13 cellular contexts compared by ENCODE assay signal in genomic region chr11:1244557-1244956, GRCh38. TPM values are rescaled to one million over a fixed set of nuclear protein-coding genes. Genes with fewer than 3 reads are reported as not detected.
DNase-seq lines count a peak whose midpoint lies in the region; ATAC-seq and TF ChIP-seq lines count a peak whose summit lies in the region.
"Not testable (repeated sequence)": the region's sequence is repeated elsewhere in the genome, so short reads cannot be mapped to it uniquely, and the experiment has no call there.
"Had no signal": no experiment of that assay in that cellular context is flagged by ENCODE, and none has a peak within 500 bp of the region (broad histone marks: within the 10 kb centered on the region; RNA-seq: fewer than 3 reads in every experiment).

No MANE protein-coding gene starts in this region.

- POLR2A ChIA-PET in HEK293 (lab: Yijun Ruan, JAX); activated CD4-positive, alpha-beta T cell treated with anti-CD3 and anti-CD28 coated beads, Interleukin-2, amount 10 ng/mL, durations not matched to agents 7 days and 5 days (lab: Charles Lee): not testable (repeated sequence)

- H3K9me3 Mint-ChIP-seq in activated CD4-positive, alpha-beta T cell treated with anti-CD3 and anti-CD28 coated beads, Interleukin-2, amount 10 ng/mL, durations not matched to agents 7 days and 5 days: not testable (repeated sequence)

- H3K4me3 Mint-ChIP-seq in activated CD4-positive, alpha-beta T cell treated with anti-CD3 and anti-CD28 coated beads, Interleukin-2, amount 10 ng/mL, durations not matched to agents 7 days and 5 days: not testable (repeated sequence)

- not testable (repeated sequence) for DNase-seq in activated CD4-positive, alpha-beta T cell treated with anti-CD3 and anti-CD28 coated beads, Interleukin-2, amount 10 ng/mL, durations not matched to agents 7 days and 5 days
- DNase-seq in Right ventricle myocardium inferior (ENCODE audit: missing footprints): peak; percentile 27

- not testable (repeated sequence) for H3K4me1 Mint-ChIP-seq in activated CD4-positive, alpha-beta T cell treated with anti-CD3 and anti-CD28 coated beads, Interleukin-2, amount 10 ng/mL, durations not matched to agents 7 days and 5 days

- not testable (repeated sequence) for H3K36me3 Mint-ChIP-seq in activated CD4-positive, alpha-beta T cell treated with anti-CD3 and anti-CD28 coated beads, Interleukin-2, amount 10 ng/mL, durations not matched to agents 7 days and 5 days (ENCODE audit: low read depth)

- H3K27ac Mint-ChIP-seq in activated CD4-positive, alpha-beta T cell treated with anti-CD3 and anti-CD28 coated beads, Interleukin-2, amount 10 ng/mL, durations not matched to agents 7 days and 5 days: peak overlapping the region; percentile 41

- not testable (repeated sequence) for H3K4me3 ChIP-seq in HEK293 (ENCODE audit: low read depth, low read length)

- not testable (repeated sequence) for H3K9me3 ChIP-seq in HEK293 (ENCODE audit: control insufficient read depth, insufficient read depth, low read depth, low read length)

- TF ChIP-seq CTCF in HEK293 (tag by site-specific recombination; IDR thresholded peaks at IDR 0.05): not testable (repeated sequence)

- not testable (repeated sequence) for H3K27me3 Mint-ChIP-seq in activated CD4-positive, alpha-beta T cell treated with anti-CD3 and anti-CD28 coated beads, Interleukin-2, amount 10 ng/mL, durations not matched to agents 7 days and 5 days

- CTCF ChIA-PET in HEK293 (lab: Yijun Ruan, JAX); activated CD4-positive, alpha-beta T cell treated with anti-CD3 and anti-CD28 coated beads, Interleukin-2, amount 10 ng/mL, durations not matched to agents 7 days and 5 days (lab: Charles Lee): not testable (repeated sequence)

- H3K36me3 ChIP-seq in HEK293 (ENCODE audit: control insufficient read depth in 2 of 2, insufficient read depth in 1 of 2, low read length in 2 of 2): not testable (repeated sequence)

- intact Hi-C loops in Right ventricle myocardium inferior (cut with DNase I): not testable (repeated sequence)

- not testable (repeated sequence) for ATAC-seq in Right ventricle myocardium inferior

- not testable (repeated sequence) for H3K4me1 ChIP-seq in HEK293 (ENCODE audit: control insufficient read depth, insufficient read depth, low read length)

- not testable (repeated sequence) for H3K27ac ChIP-seq in HEK293 (ENCODE audit: extremely low read depth, low read depth, low read length)

TF ChIP-seq in HEK293, 187 proteins besides CTCF, POLR2A, EP300 and RAD21:
- TF ChIP-seq KLF1 (tag by site-specific recombination; IDR thresholded peaks at IDR 0.05): peak; percentile 56

RNA-seq across cellular contexts. Expression of gene MUC5B, which starts 21.7 kb away (rescaled TPM):
- total RNA-seq in activated CD4-positive, alpha-beta T cell treated with anti-CD3 and anti-CD28 coated beads, Interleukin-2, amount 10 ng/mL, durations not matched to agents 7 days and 5 days: not detected
- total RNA-seq in Right ventricle myocardium inferior: not detected
- total RNA-seq: A172; A673; B cell; Caco-2; CD4-positive, alpha-beta memory T cell; CD4-positive, alpha-beta T cell; CD4-positive, CD25-positive, alpha-beta regulatory T cell; CD8-positive, alpha-beta memory T cell; CD8-positive, alpha-beta T cell; Daoy had no signal
